28 cellular contexts compared by ENCODE assay signal in genomic region chr1:94931254-94931841, GRCh38.
"Had no signal": no experiment of that assay in that cellular context is flagged by ENCODE, and none has a peak within 500 bp of the region (broad histone marks: within the 10 kb centered on the region; RNA-seq: fewer than 3 reads in every experiment).

No MANE protein-coding gene starts in this region.

- H3K4me3 ChIP-seq: colonic mucosa, esophagus squamous epithelium, gastrocnemius medialis, heart right ventricle, left lung, lower lobe of right lung, mucosa of descending colon had no signal

- FAIRE-seq: islet of Langerhans, keratinocyte had no signal

- H3K27me3 ChIP-seq: colonic mucosa had no signal

- H3K4me1 ChIP-seq: colonic mucosa had no signal

- H3K4me3 Mint-ChIP-seq: dendritic cell treated with granulocyte-macrophage colony-stimulating factor and Interleukin-4, amounts not matched to agents 40 ng/mL and 50 ng/mL, for 4 days; effector memory CD8-positive, alpha-beta T cell; endodermal cell; immature natural killer cell; mesothelial cell of epicardium; naive thymus-derived CD4-positive, alpha-beta T cell had no signal

- H3K9me3 Mint-ChIP-seq: dendritic cell treated with granulocyte-macrophage colony-stimulating factor and Interleukin-4, amounts not matched to agents 40 ng/mL and 50 ng/mL, for 4 days; effector memory CD8-positive, alpha-beta T cell; endodermal cell; immature natural killer cell; mesothelial cell of epicardium; naive thymus-derived CD4-positive, alpha-beta T cell had no signal

- H3K27ac ChIP-seq: colonic mucosa, epithelial cell of prostate, esophagus squamous epithelium, gastrocnemius medialis, heart right ventricle, lower lobe of right lung had no signal

- H3K36me3 Mint-ChIP-seq: immature natural killer cell had no signal

- DNase-seq: colonic mucosa; cortex of kidney; effector CD8-positive, alpha-beta T cell; effector memory CD8-positive, alpha-beta T cell; endodermal cell; erythroblast; esophagus squamous epithelium; foreskin fibroblast; foreskin melanocyte; gastrocnemius medialis; glutamatergic neuron; head of caudate nucleus; heart right ventricle; hypothalamus; immature natural killer cell; left cardiac atrium; left lung; left ventricle myocardium superior; lower lobe of right lung; mesenchymal stem cell; mucosa of descending colon; naive thymus-derived CD4-positive, alpha-beta T cell had no signal

- H3K36me3 ChIP-seq: colonic mucosa, esophagus squamous epithelium, gastrocnemius medialis had no signal

- ATAC-seq: effector memory CD8-positive, alpha-beta T cell; esophagus mucosa; gastrocnemius medialis; heart right ventricle; left cardiac atrium; left lung; left ventricle myocardium superior; lower lobe of right lung; mucosa of descending colon; naive thymus-derived CD4-positive, alpha-beta T cell had no signal

- H3K27ac Mint-ChIP-seq: dendritic cell treated with granulocyte-macrophage colony-stimulating factor and Interleukin-4, amounts not matched to agents 40 ng/mL and 50 ng/mL, for 4 days; effector memory CD8-positive, alpha-beta T cell; endodermal cell; immature natural killer cell; mesothelial cell of epicardium; naive thymus-derived CD4-positive, alpha-beta T cell had no signal

- H3K9me3 ChIP-seq: colonic mucosa, esophagus squamous epithelium, gastrocnemius medialis, heart right ventricle, left lung, lower lobe of right lung, mucosa of descending colon had no signal
